ENCODE assay signal across 8 cellular contexts in the genomic region with DNA sequence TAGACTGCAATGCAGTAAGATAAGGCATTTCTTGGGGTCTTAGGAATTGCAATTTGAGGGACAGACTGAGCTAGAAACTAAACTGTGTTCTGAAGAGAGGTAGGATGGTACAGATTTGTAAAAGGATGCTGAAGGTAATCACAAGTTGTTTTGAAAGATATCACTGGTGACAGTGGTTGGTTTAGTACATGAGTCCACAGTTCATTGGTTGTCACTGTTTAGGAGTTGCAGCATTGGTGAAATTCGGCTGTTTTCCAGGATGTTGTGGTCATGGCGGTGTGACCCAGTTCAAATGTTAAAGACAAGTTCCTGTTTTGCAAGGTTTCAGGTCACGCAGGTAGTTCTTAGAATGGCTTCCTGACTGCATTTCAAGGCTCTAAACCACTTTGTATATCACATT.
A peak's percentile ranks its signal among the peaks of the same experiment; 100 is the strongest.
DNase-seq lines count a peak whose midpoint lies in the region; ATAC-seq and TF ChIP-seq lines count a peak whose summit lies in the region.

No MANE protein-coding gene starts in this region.

- H2BK20ac ChIP-seq in H9 (ENCODE audit: low read depth, low read length, poor library complexity, severe bottlenecking), result no peak overlapping the region

- no peaks in the 10 kb centered on the region for H3K23me2 ChIP-seq in H9 (ENCODE audit: insufficient read length, low read depth, low read length, poor library complexity, severe bottlenecking)

- H3K27ac ChIP-seq in BLaER1 treated with 17β-estradiol and CSF1 and Interleukin-3, amounts not matched to agents 10 nM and 100 nM, result 0 out of 22 replicates have a peak overlapping the region, but pooled peaks of 1 of the 11 experiments have one; percentile 17
- no peak overlapping the region for H3K27ac ChIP-seq in H9 (ENCODE audit: insufficient read length, low read depth, low read length)

- no peak overlapping the region for H3K14ac ChIP-seq in H9 (ENCODE audit: insufficient read depth, low read length)

- H2BK12ac ChIP-seq in H9 (ENCODE audit: insufficient read length, low read depth, low read length), result no peak overlapping the region

- H3K27ac Mint-ChIP-seq in HFFc6 (no peak overlapping the region), H9 (no peak overlapping the region)

- DNase-seq in Jurkat, Clone E6-1 (ENCODE audit: low read depth, low spot score), result peak; percentile 17
- peak; percentile 42 for DNase-seq in activated T-cell treated with anti-CD3 and anti-CD28 coated beads, Interleukin-2, amount 50 U/mL, for 4 hours
- DNase-seq in stimulated activated CD4-positive, alpha-beta T cell treated with anti-CD3 and anti-CD28 coated beads, Interleukin-4, amount 100 ng/mL, for 24 hours, result peak; percentile 63
- DNase-seq in GOT3 (lab: John Stamatoyannopoulos, UW) (no peak), HFFc6 (no peak), H9 (no peak)

- peaks cover 11% of the 10 kb centered on the region for H3K36me3 Mint-ChIP-seq in activated T-cell treated with anti-CD3 and anti-CD28 coated beads, Interleukin-2, amount 50 U/mL, for 4 hours (ENCODE audit: insufficient read depth)
- H3K36me3 Mint-ChIP-seq in HFFc6 (ENCODE audit: low read depth), result no peaks in the 10 kb centered on the region
- H3K36me3 Mint-ChIP-seq in H9 (ENCODE audit: insufficient read depth in 1 of 3, low read depth in 3 of 3), result no peaks in the 10 kb centered on the region

- H2AK5ac ChIP-seq in H9 (ENCODE audit: insufficient read length, low read length), result no peak overlapping the region

- peak; percentile 97 for ATAC-seq in GM21447 (IDR thresholded peaks at IDR 0.05; ENCODE audit: unreplicated experiment)
- ATAC-seq in activated T-cell treated with anti-CD3 and anti-CD28 coated beads, Interleukin-2, amount 50 U/mL, for 4 hours, result peak; percentile 70 to 82

- no peaks in the 10 kb centered on the region for H3K9me3 ChIP-seq in BLaER1 treated with 17β-estradiol and CSF1 and Interleukin-3, amounts not matched to agents 10 nM and 100 nM (replicated peaks in 1 of 11)
- no peaks in the 10 kb centered on the region for H3K9me3 ChIP-seq in H9 (ENCODE audit: control insufficient read depth, low read depth, low read length)

- H2AFZ ChIP-seq in H9 (ENCODE audit: low read length), result no peak overlapping the region

- H3T11ph ChIP-seq in H9 (ENCODE audit: low read length), result no peak overlapping the region

- H3K23ac ChIP-seq in H9 (ENCODE audit: insufficient read length, low read depth, low read length), result no peak overlapping the region

- peaks cover 65% of the 10 kb centered on the region for H3K4me1 Mint-ChIP-seq in activated T-cell treated with anti-CD3 and anti-CD28 coated beads, Interleukin-2, amount 50 U/mL, for 4 hours (ENCODE audit: low read depth)
- H3K4me1 Mint-ChIP-seq in HFFc6 (ENCODE audit: low read depth), result peaks cover 5% of the 10 kb centered on the region; the same call in 1 of the 2 replicates
- no peaks in the 10 kb centered on the region for H3K4me1 Mint-ChIP-seq in H9

- no peak overlapping the region for H3K4me3 ChIP-seq in BLaER1 treated with 17β-estradiol and CSF1 and Interleukin-3, amounts not matched to agents 10 nM and 100 nM
- H3K4me3 ChIP-seq in Jurkat, Clone E6-1 (ENCODE audit: low read length), result no peak overlapping the region

- H3K9ac ChIP-seq in BLaER1 treated with 17β-estradiol and CSF1 and Interleukin-3, amounts not matched to agents 10 nM and 100 nM, result no peak overlapping the region
- H3K9ac ChIP-seq in H9 (ENCODE audit: extremely low read depth, insufficient read length, low read length), result no peak overlapping the region

- no peak overlapping the region for H2BK15ac ChIP-seq in H9 (ENCODE audit: low read depth, low read length)

- WGBS in H9 (ENCODE audit: extremely low coverage, insufficient read length, low lambda C conversion rate), result no CpG with 5 or more reads among the region's 3 CpGs

- H4K8ac ChIP-seq in H9 (replicated peaks; ENCODE audit: insufficient read length, low read depth, low read length), result no peak overlapping the region

- H3K27me3 ChIP-seq in BLaER1 treated with 17β-estradiol and CSF1 and Interleukin-3, amounts not matched to agents 10 nM and 100 nM, result no peaks in the 10 kb centered on the region
- no peaks in the 10 kb centered on the region for H3K27me3 ChIP-seq in H9 (ENCODE audit: insufficient read depth, low read length)

- no peaks in the 10 kb centered on the region for H3K27me3 Mint-ChIP-seq in activated T-cell treated with anti-CD3 and anti-CD28 coated beads, Interleukin-2, amount 50 U/mL, for 4 hours (ENCODE audit: low read depth)
- H3K27me3 Mint-ChIP-seq in HFFc6 (ENCODE audit: insufficient read depth) (peaks cover 2% of the 10 kb centered on the region; the same call in 1 of the 2 replicates), H9 (ENCODE audit: low read depth) (no peaks in the 10 kb centered on the region)

- H4K91ac ChIP-seq in H9 (ENCODE audit: insufficient read length, low read depth, low read length), result no peak overlapping the region

- no peaks in the 10 kb centered on the region for H3K79me1 ChIP-seq in H9 (ENCODE audit: insufficient read depth, low read depth, low read length, poor library complexity, severe bottlenecking)

- no peaks in the 10 kb centered on the region for H4K20me1 ChIP-seq in BLaER1 treated with 17β-estradiol and CSF1 and Interleukin-3, amounts not matched to agents 10 nM and 100 nM
- no peaks in the 10 kb centered on the region for H4K20me1 ChIP-seq in H9 (ENCODE audit: control insufficient read depth, insufficient read depth, insufficient read length)

- peaks cover 0 to 8% (median 6%) of the 10 kb centered on the region in 10 experiments; a peak in 14 of 20 replicates for H3K4me1 ChIP-seq in BLaER1 treated with 17β-estradiol and CSF1 and Interleukin-3, amounts not matched to agents 10 nM and 100 nM
- no peaks in the 10 kb centered on the region for H3K4me1 ChIP-seq in H9 (ENCODE audit: insufficient read depth, low read length)

- H3K4ac ChIP-seq in H9 (ENCODE audit: low read depth, low read length), result no peak overlapping the region

- TF ChIP-seq CTCF in HFFc6 (IDR thresholded peaks at IDR 0.05) (no peak), H9 (conservative IDR thresholded peaks at IDR 0.05) (no peak)

- no peak overlapping the region for H3K18ac ChIP-seq in H9 (ENCODE audit: insufficient read length, low read depth, low read length)

- H3K4me2 ChIP-seq in BLaER1 treated with 17β-estradiol and CSF1 and Interleukin-3, amounts not matched to agents 10 nM and 100 nM, result peak overlapping the region in 8 of 11 experiments; percentile 4 to 65 (median 38); a peak in 11 of 22 replicates
- H3K4me2 ChIP-seq in H9 (ENCODE audit: insufficient read depth, insufficient read length, low read length), result no peak overlapping the region

- no peak overlapping the region for H2BK120ac ChIP-seq in H9 (ENCODE audit: low read depth, low read length, poor library complexity, severe bottlenecking)

- H3K9me3 Mint-ChIP-seq in activated T-cell treated with anti-CD3 and anti-CD28 coated beads, Interleukin-2, amount 50 U/mL, for 4 hours, result peaks cover 24% of the 10 kb centered on the region
- H3K9me3 Mint-ChIP-seq in HFFc6 (no peaks in the 10 kb centered on the region), H9 (no peaks in the 10 kb centered on the region)

- H4K5ac ChIP-seq in H9 (ENCODE audit: insufficient read length, low read depth, low read length), result no peak overlapping the region

- H3K4me3 Mint-ChIP-seq in activated T-cell treated with anti-CD3 and anti-CD28 coated beads, Interleukin-2, amount 50 U/mL, for 4 hours, result peak overlapping the region; percentile 35
- H3K4me3 Mint-ChIP-seq in HFFc6 (no peak overlapping the region), H9 (no peak overlapping the region)

- no peak overlapping the region for H2BK5ac ChIP-seq in H9 (ENCODE audit: insufficient read length, low read length)

- H3K56ac ChIP-seq in H9 (ENCODE audit: insufficient read length, low read depth, low read length), result no peak overlapping the region

- H3K79me2 ChIP-seq in H9 (ENCODE audit: insufficient read depth, low read length), result no peaks in the 10 kb centered on the region

- H3K36me3 ChIP-seq in BLaER1 treated with 17β-estradiol and CSF1 and Interleukin-3, amounts not matched to agents 10 nM and 100 nM, result no peaks in the 10 kb centered on the region

Comparison
In these comparisons a context has a peak if more than half of its experiments do, and no peak if none do; other contexts are left out.
1. DNase-seq: peak in Jurkat, Clone E6-1 (single experiment), activated T-cell treated with anti-CD3 and anti-CD28 coated beads, Interleukin-2, amount 50 U/mL, for 4 hours (single experiment) and stimulated activated CD4-positive, alpha-beta T cell treated with anti-CD3 and anti-CD28 coated beads, Interleukin-4, amount 100 ng/mL, for 24 hours (single experiment); none in GOT3 (single experiment), HFFc6 (single experiment) and H9 (single experiment).